8 cellular contexts compared by ENCODE assay signal in the genomic region with DNA sequence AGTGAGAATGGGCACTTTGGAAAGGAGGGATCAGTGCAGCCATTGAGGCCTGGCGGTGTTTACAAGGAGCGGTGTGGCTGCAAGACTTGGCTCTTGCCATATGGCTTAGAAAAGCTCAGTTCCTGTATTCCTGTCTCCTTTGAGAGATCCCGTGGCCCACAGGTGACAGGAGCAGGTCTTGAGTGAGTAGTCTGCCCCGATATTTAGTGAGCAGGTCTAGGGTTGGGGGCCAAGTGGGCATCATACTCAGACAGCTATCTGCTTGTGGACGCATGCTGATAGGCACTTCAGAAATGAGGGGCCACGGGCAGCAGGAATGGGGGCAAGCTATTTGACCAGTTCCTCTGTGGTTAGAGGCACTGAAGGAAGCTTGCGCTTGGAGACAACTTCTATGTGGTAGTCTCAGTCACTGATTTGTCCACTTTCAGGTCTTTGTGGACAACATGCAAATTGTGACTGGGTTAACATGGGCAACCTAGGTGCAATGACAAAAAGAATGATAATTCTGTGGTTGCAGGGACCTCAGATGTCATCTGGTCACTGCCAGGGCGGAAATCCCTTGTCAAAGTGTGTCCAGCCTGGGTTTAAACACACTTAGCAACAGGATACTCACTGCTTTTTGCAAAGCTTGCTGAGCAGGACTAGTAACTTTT. TPM values are rescaled to one million over a fixed set of nuclear protein-coding genes. Genes with fewer than 3 reads are reported as not detected.
A peak's percentile ranks its signal among the peaks of the same experiment; 100 is the strongest.
DNase-seq lines count a peak whose midpoint lies in the region; ATAC-seq, FAIRE-seq and TF ChIP-seq lines count a peak whose summit lies in the region.

No MANE protein-coding gene starts in this region.

- BruUV-seq in K562 (replicated peaks; lab: Mats Ljungman, UMichigan) = TSS peak; percentile 44

- H3K4me2 ChIP-seq in K562 (ENCODE audit: insufficient read depth, low read length) (peak overlapping the region; percentile 87), mesendoderm (ENCODE audit: low read length) (peak overlapping the region; percentile 68)

- H3K4me1 ChIP-seq in K562 (replicated peaks in 1 of 2; ENCODE audit: control insufficient read depth in 2 of 2, insufficient read depth in 2 of 2, low read length in 2 of 2) (peaks cover 9 to 10% of the 10 kb centered on the region in 2 experiments; a peak in 4 of 5 replicates), mesendoderm (ENCODE audit: control insufficient read depth, low read depth, low read length) (peaks cover 4% of the 10 kb centered on the region)

- POLR2A ChIA-PET in AG04450 (lab: Yijun Ruan, JAX) = no interaction called here
- POLR2A ChIA-PET in K562 (lab: Yijun Ruan, JAX) = interaction anchor here (0.8 to 2.2 kb wide), 3 partner anchors 9 to 17 kb away, joined by 3 to 11 read pairs (median 6); no protein-coding TSS in a partner anchor

- H3K9me1 ChIP-seq in K562 (ENCODE audit: control insufficient read depth, insufficient read depth, low read length) = peaks cover 2% of the 10 kb centered on the region

- no peak overlapping the region for H3K18ac ChIP-seq in mesendoderm (ENCODE audit: low read length)

- no peak overlapping the region for H4K8ac ChIP-seq in mesendoderm (ENCODE audit: low read depth, low read length)

- peak overlapping the region; percentile 25 for H3K4ac ChIP-seq in mesendoderm (ENCODE audit: low read depth, low read length)

- H3K9me3 ChIP-seq in AG04450 (ENCODE audit: control insufficient read depth, insufficient read depth, low read length) (peaks cover 5% of the 10 kb centered on the region; the same call in 1 of the 2 replicates), K562 (replicated peaks; ENCODE audit: control insufficient read depth, insufficient read depth, low read depth, low read length) (no peaks in the 10 kb centered on the region)

- FAIRE-seq in K562 (lab: Jason Lieb, UNC) = no peak

- no peak for TF ChIP-seq RAD21 in K562 (CRISPR knock-in tag; conservative IDR thresholded peaks at IDR 0.05 in 1 of 2, IDR thresholded peaks at IDR 0.05 in 1 of 2)

- no peak overlapping the region for H2BK120ac ChIP-seq in mesendoderm (ENCODE audit: low read depth, low read length)

- WGBS in K562 (ENCODE audit: insufficient coverage, low coverage, missing lambda C conversion rate) = 20% methylated on average over 8 of the region's 8 CpGs
- WGBS in mesendoderm (ENCODE audit: extremely low coverage, insufficient coverage, low lambda C conversion rate) = no CpG with 5 or more reads among the region's 8 CpGs

- peak overlapping the region; percentile 96 for H2AFZ ChIP-seq in K562 (ENCODE audit: low read depth, low read length)

- ATAC-seq in K562 (peak; percentile 15), HG02870 (IDR thresholded peaks at IDR 0.05; ENCODE audit: unreplicated experiment) (no peak)

- H3K36me3 ChIP-seq in K562 (ENCODE audit: control insufficient read depth, insufficient read depth, low read length) = peaks cover 41% of the 10 kb centered on the region
- peaks cover 11% of the 10 kb centered on the region for H3K36me3 ChIP-seq in mesendoderm (ENCODE audit: control insufficient read depth, insufficient read depth, low read length)

- H3K4me3 ChIP-seq in AG04450 (ENCODE audit: low read depth, low read length) (peak overlapping the region; percentile 92), HL-60 (replicated peaks; ENCODE audit: insufficient read depth, low read length) (peak overlapping the region; percentile 89), K562 (peak overlapping the region; percentile 93), mesendoderm (ENCODE audit: low read length) (peak overlapping the region; percentile 86)

- H2AK5ac ChIP-seq in mesendoderm (ENCODE audit: low read length) = peak overlapping the region; percentile 43

- DNase-seq in AG04450 (ENCODE audit: low read depth, low spot score) = no peak
- peak in 1 of 2 experiments; percentile 9 for DNase-seq in HL-60 (ENCODE audit: low read depth in 1 of 2, low spot score in 1 of 2)
- peak in 2 of 4 experiments; percentile 9 to 20 for DNase-seq in K562 (ENCODE audit: extremely low read depth in 1 of 4, low spot score in 3 of 4)
- DNase-seq in mesendoderm = no peak
- no peak for DNase-seq in NCI-H345 treated with DMSO at 0.1 percent for 48 hours (lab: John Stamatoyannopoulos, UW; ENCODE audit: unreplicated experiment)
- DNase-seq in dermis blood vessel endothelial cell = no peak
- no peak for DNase-seq in GF-D8 (lab: John Stamatoyannopoulos, UW)

- no peak for TF ChIP-seq EP300 in K562 (IDR thresholded peaks at IDR 0.05; ENCODE audit: low read length)

- H3K79me2 ChIP-seq in K562 (ENCODE audit: control insufficient read depth, insufficient read depth, low read length) (peaks cover 29% of the 10 kb centered on the region), mesendoderm (ENCODE audit: control insufficient read depth, insufficient read depth, low read length) (peaks cover 11% of the 10 kb centered on the region)

- H4K5ac ChIP-seq in mesendoderm (ENCODE audit: low read length) = no peak overlapping the region

- CTCF ChIA-PET in AG04450 (lab: Charles Lee) = interaction anchor here (1.0 kb wide), 1 partner anchor 539 kb away, joined by 4 read pairs; no protein-coding TSS in a partner anchor
- CTCF ChIA-PET in K562 (lab: Yijun Ruan, JAX; ENCODE audit: low intra/inter-chr PET ratio) = no interaction called here

- no peak for TF ChIP-seq POLR2A in K562 (conservative IDR thresholded peaks at IDR 0.05)

- H3K79me1 ChIP-seq in mesendoderm (ENCODE audit: low read length) = peaks cover 9% of the 10 kb centered on the region

- peak overlapping the region; percentile 97 for H3K56ac ChIP-seq in mesendoderm (ENCODE audit: low read length)

- no peak overlapping the region for H3K23ac ChIP-seq in mesendoderm (ENCODE audit: low read length)

- H3K27me3 ChIP-seq in AG04450 (ENCODE audit: control insufficient read depth, insufficient read depth, low read length) (peaks cover 5% of the 10 kb centered on the region), HL-60 (ENCODE audit: insufficient read depth, poor library complexity, severe bottlenecking) (no peaks in the 10 kb centered on the region), K562 (ENCODE audit: control insufficient read depth in 2 of 2, insufficient read depth in 2 of 2, low read length in 2 of 2) (peaks cover 0 to 5% of the 10 kb centered on the region in 2 experiments; a peak in 2 of 5 replicates), mesendoderm (ENCODE audit: insufficient read depth, low read length, poor library complexity) (peaks cover 2% of the 10 kb centered on the region)

- in situ Hi-C loops in K562 (cut with MboI) = no loop called here

- H3K27ac ChIP-seq in AG04450 (ENCODE audit: low read depth, low read length) (no peak overlapping the region), HL-60 (replicated peaks) (peak overlapping the region; percentile 66), K562 (ENCODE audit: extremely low read depth, low read depth, low read length) (peak overlapping the region; percentile 71), mesendoderm (ENCODE audit: low read depth, low read length) (no peak overlapping the region)

- no peaks in the 10 kb centered on the region for H4K20me1 ChIP-seq in K562 (replicated peaks; ENCODE audit: control insufficient read depth, insufficient read depth, low read length)

- no peak overlapping the region for H2BK5ac ChIP-seq in mesendoderm (ENCODE audit: low read length)

- no peak for TF ChIP-seq CTCF in AG04450 (IDR thresholded peaks at IDR 0.05; ENCODE audit: low read depth, low read length)
- no peak for TF ChIP-seq CTCF in HL-60 (IDR thresholded peaks at IDR 0.05; ENCODE audit: insufficient read depth, low read length)
- TF ChIP-seq CTCF in K562 (IDR thresholded peaks at IDR 0.05 in 2 of 3, conservative IDR thresholded peaks at IDR 0.05 in 1 of 3; ENCODE audit: insufficient read depth in 2 of 3, low read depth in 1 of 3, low read length in 3 of 3) = no peak

- H2BK15ac ChIP-seq in mesendoderm (replicated peaks; ENCODE audit: low read depth) = no peak overlapping the region

- intact Hi-C loops in K562 (cut with micrococcal nuclease) = no loop called here

- H3K9ac ChIP-seq in K562 (ENCODE audit: insufficient read depth in 1 of 2, low read depth in 2 of 2, low read length in 2 of 2) (peak overlapping the region; percentile 91 to 97), mesendoderm (ENCODE audit: low read length) (peak overlapping the region; percentile 94)

RNA-seq across cellular contexts. Expression of gene TMED3, which starts 1.1 kb away (rescaled TPM):
- polyA plus RNA-seq in AG04450 (2011; rRNA removed) (212 and 242 TPM in 2 replicates), K562 (2011; rRNA removed) (89.6 and 93.6 TPM in 2 replicates), K562 (2014; fragmentation: Illumina TruSeq; extraction: Trizol) (43.2 and 46.0 TPM in 2 replicates), K562 (2014; fragmentation: Nextera tagmentation; extraction: Ambion mirVana) (10 to 100 TPM in 1 of 2 experiments, 1 to 10 TPM in 1; 6.1 to 12.5 TPM), K562 (2014; rRNA removed) (65.9 and 68.3 TPM in 2 replicates)
- 93.2 and 109 TPM in 2 replicates for polyA minus RNA-seq in AG04450 (2011; rRNA and poly(A)+ RNA removed)
- total RNA-seq in K562 (2011; cell fraction: chromatin; rRNA removed; ENCODE audit: low replicate concordance) = 57.8 and 101 TPM in 2 replicates
- 176 and 180 TPM in 2 replicates for total RNA-seq in K562 (2011; cell fraction: nucleolus; rRNA removed)
- 145 and 176 TPM in 2 replicates for total RNA-seq in K562 (2011; cell fraction: nucleoplasm; rRNA removed)
- total RNA-seq in K562 (2014; rRNA removed) (65.0 and 81.7 TPM in 2 replicates), K562 (2014; rRNA removed; fragmentation: Illumina TruSeq; extraction: Trizol) (39.1 and 41.2 TPM in 2 replicates), K562 (2015; rRNA removed; fragmentation: Illumina TruSeq; extraction: Trizol) (52.1 and 52.3 TPM in 2 replicates), K562 (2021) (51.4 and 52.9 TPM in 2 replicates), dermis blood vessel endothelial cell (119 and 173 TPM in 2 replicates)
- 131 and 147 TPM in 2 replicates for polyA plus RNA-seq in K562 (2011; cell fraction: cytosol; rRNA removed)
- 62.7 and 65.8 TPM in 2 replicates for polyA plus RNA-seq in K562 (2011; cell fraction: nucleus; rRNA removed)
- polyA plus RNA-seq in K562 (2012) = 41.0 and 89.5 TPM in 2 replicates
- 56.1 and 68.1 TPM in 2 replicates for polyA minus RNA-seq in K562 (2011; rRNA and poly(A)+ RNA removed)
- 35.5 and 37.0 TPM in 2 replicates for polyA minus RNA-seq in K562 (2011; cell fraction: cytosol; rRNA and poly(A)+ RNA removed)
- polyA minus RNA-seq in K562 (2011; cell fraction: nucleus; rRNA and poly(A)+ RNA removed) = 37.3 and 49.7 TPM in 2 replicates
- 38.3 TPM for polyA plus RNA-seq in mesendoderm (2013, experiment 1 of 2)
- 38.2 TPM for polyA plus RNA-seq in mesendoderm (2013, experiment 2 of 2)

RNA-seq across cellular contexts. Expression of gene ANKRD34C, which starts 29.5 kb away (rescaled TPM):
- polyA plus RNA-seq in AG04450 (2011; rRNA removed) = not detected in 2 replicates
- polyA minus RNA-seq in AG04450 (2011; rRNA and poly(A)+ RNA removed) = not detected in 2 replicates
- not detected in 2 replicates for total RNA-seq in K562 (2011; cell fraction: chromatin; rRNA removed; ENCODE audit: low replicate concordance)
- total RNA-seq in K562 (2011; cell fraction: nucleolus; rRNA removed) = not detected in 2 replicates
- not detected in 2 replicates for total RNA-seq in K562 (2011; cell fraction: nucleoplasm; rRNA removed)
- total RNA-seq in K562 (2014; rRNA removed) = not detected in 2 replicates
- not detected in 2 replicates for total RNA-seq in K562 (2014; rRNA removed; fragmentation: Illumina TruSeq; extraction: Trizol)
- not detected in 2 replicates for total RNA-seq in K562 (2015; rRNA removed; fragmentation: Illumina TruSeq; extraction: Trizol)
- not detected in 2 replicates for total RNA-seq in K562 (2021)
- polyA plus RNA-seq in K562 (2011; rRNA removed) = not detected in 2 replicates
- polyA plus RNA-seq in K562 (2011; cell fraction: cytosol; rRNA removed) = 0.01 TPM in 1 of 2 replicates, not detected in the other
- polyA plus RNA-seq in K562 (2011; cell fraction: nucleus; rRNA removed) = not detected in 2 replicates
- 0.21 TPM in 1 of 2 replicates, not detected in the other for polyA plus RNA-seq in K562 (2012)
- not detected in 2 replicates for polyA plus RNA-seq in K562 (2014; fragmentation: Illumina TruSeq; extraction: Trizol)
- under 1 TPM in 1 of 2 experiments, not detected in 1; 0.01 TPM for polyA plus RNA-seq in K562 (2014; fragmentation: Nextera tagmentation; extraction: Ambion mirVana)
- 0.08 TPM in 1 of 2 replicates, not detected in the other for polyA plus RNA-seq in K562 (2014; rRNA removed)
- polyA minus RNA-seq in K562 (2011; rRNA and poly(A)+ RNA removed) = 0.03 TPM in 1 of 2 replicates, not detected in the other
- not detected in 2 replicates for polyA minus RNA-seq in K562 (2011; cell fraction: cytosol; rRNA and poly(A)+ RNA removed)
- not detected in 2 replicates for polyA minus RNA-seq in K562 (2011; cell fraction: nucleus; rRNA and poly(A)+ RNA removed)
- under 0.01 TPM for polyA plus RNA-seq in mesendoderm (2013, experiment 1 of 2)
- polyA plus RNA-seq in mesendoderm (2013, experiment 2 of 2) = not detected
- not detected in 2 replicates for total RNA-seq in dermis blood vessel endothelial cell

Comparison
In these comparisons a context has a peak if more than half of its experiments do, and no peak if none do; other contexts are left out.
1. H3K27ac ChIP-seq: peak in HL-60 (single experiment) and K562 (single experiment); none in AG04450 (single experiment) and mesendoderm (single experiment).
2. Peak in every context shown above with its lines, with median percentiles within 50 percentile points of each other: H3K4me3 ChIP-seq.